In the genomic region with DNA sequence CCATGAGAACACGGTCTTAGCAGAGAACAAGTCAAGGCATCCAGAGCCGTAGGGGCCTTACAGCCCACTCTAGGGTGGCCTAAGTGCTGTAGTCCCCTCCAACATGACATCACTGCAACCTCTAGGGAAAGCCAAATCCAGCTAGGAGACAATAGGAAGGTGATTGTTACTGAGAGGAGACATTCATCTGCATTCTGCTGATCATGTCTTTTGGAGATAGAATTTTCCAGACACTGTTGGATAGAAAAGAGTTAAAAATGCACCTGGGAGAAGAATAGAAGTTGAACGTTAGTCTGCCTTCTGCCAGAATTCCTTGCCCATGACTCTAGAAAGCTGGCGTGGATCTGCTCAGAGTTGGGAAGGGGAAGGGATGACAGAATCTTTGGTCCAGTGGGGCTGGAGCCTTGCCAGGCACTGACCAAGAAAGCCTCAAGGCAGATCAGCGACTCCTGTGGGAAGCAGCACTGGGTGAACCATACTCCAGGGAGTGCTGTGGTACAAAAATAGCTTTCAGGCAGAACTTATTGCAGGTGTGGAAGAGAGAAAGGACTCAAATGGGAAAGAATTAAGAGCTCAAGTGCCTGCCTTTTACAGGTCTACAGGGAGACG, we compare ENCODE assay signal across 1 cellular context.
TF ChIP-seq lines count a peak whose summit lies in the region.

No MANE protein-coding gene starts in this region.

TF ChIP-seq in HCT116, 20 proteins besides CTCF, POLR2A, EP300 and RAD21 (continued from another document):
- TF ChIP-seq, protein P1, sequence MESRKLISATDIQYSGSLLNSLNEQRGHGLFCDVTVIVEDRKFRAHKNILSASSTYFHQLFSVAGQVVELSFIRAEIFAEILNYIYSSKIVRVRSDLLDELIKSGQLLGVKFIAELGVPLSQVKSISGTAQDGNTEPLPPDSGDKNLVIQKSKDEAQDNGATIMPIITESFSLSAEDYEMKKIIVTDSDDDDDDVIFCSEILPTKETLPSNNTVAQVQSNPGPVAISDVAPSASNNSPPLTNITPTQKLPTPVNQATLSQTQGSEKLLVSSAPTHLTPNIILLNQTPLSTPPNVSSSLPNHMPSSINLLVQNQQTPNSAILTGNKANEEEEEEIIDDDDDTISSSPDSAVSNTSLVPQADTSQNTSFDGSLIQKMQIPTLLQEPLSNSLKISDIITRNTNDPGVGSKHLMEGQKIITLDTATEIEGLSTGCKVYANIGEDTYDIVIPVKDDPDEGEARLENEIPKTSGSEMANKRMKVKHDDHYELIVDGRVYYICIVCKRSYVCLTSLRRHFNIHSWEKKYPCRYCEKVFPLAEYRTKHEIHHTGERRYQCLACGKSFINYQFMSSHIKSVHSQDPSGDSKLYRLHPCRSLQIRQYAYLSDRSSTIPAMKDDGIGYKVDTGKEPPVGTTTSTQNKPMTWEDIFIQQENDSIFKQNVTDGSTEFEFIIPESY (IDR thresholded peaks at IDR 0.05; ENCODE audit: extremely low read depth, insufficient replicate concordance, low read length), result no peak
- no peak for TF ChIP-seq ZNF274 (IDR thresholded peaks at IDR 0.05; ENCODE audit: low read depth, low read length)
- TF ChIP-seq FOSL1 (IDR thresholded peaks at IDR 0.05; ENCODE audit: low read depth), result no peak
- no peak for TF ChIP-seq CEBPB (IDR thresholded peaks at IDR 0.05; ENCODE audit: low read depth)
